In genomic region chr9:5193345-5193744, GRCh38 we compare ENCODE assay signal across 10 cellular contexts. TPM values are rescaled to one million over a fixed set of nuclear protein-coding genes. Genes with fewer than 3 reads are reported as not detected.
"Had no signal": no experiment of that assay in that cellular context is flagged by ENCODE, and none has a peak within 500 bp of the region (broad histone marks: within the 10 kb centered on the region; RNA-seq: fewer than 3 reads in every experiment).

No MANE protein-coding gene starts in this region.

- H3K4me2 ChIP-seq: GM23338, KMS-11 had no signal

- H3K9ac ChIP-seq: KMS-11 had no signal

- H3K27ac ChIP-seq: HL-60, KMS-11 had no signal

- H3K27ac Mint-ChIP-seq: GM23338 had no signal

- H3K36me3 ChIP-seq: HAP-1 had no signal

- H3K9me3 Mint-ChIP-seq: GM23338 had no signal

- H3K9me3 ChIP-seq: HAP-1 had no signal

- H2AFZ ChIP-seq: GM23338 had no signal

- ATAC-seq: GM23338, HCT116 had no signal

- H3K4me1 ChIP-seq: HAP-1 had no signal

- H3K4me3 ChIP-seq: GM23338, HAP-1 had no signal

- FAIRE-seq: H1, H54 had no signal

- H3K4me3 Mint-ChIP-seq: GM23338 had no signal

- DNase-seq: IMR-90, KBM-7 had no signal

RNA-seq across cellular contexts. Expression of gene INSL6, which starts 7.9 kb away (rescaled TPM):
- total RNA-seq: GM23338, H1, HT1080, IMR-90 had no signal
- polyA plus RNA-seq: GM23338, H1, IMR-90 had no signal

RNA-seq across cellular contexts. Expression of gene INSL4, which starts 37.9 kb away (rescaled TPM):
- total RNA-seq: GM23338, H1, IMR-90 had no signal
- polyA plus RNA-seq: GM23338, H1 had no signal
